In genomic region chr15:88788816-88789215, GRCh38 we compare ENCODE assay signal across 26 cellular contexts. TPM values are rescaled to one million over a fixed set of nuclear protein-coding genes. Genes with fewer than 3 reads are reported as not detected.
"Had no signal": no experiment of that assay in that cellular context is flagged by ENCODE, and none has a peak within 500 bp of the region (broad histone marks: within the 10 kb centered on the region; RNA-seq: fewer than 3 reads in every experiment).

No MANE protein-coding gene starts in this region.

- H3K4me1 ChIP-seq: esophagus squamous epithelium, heart right ventricle, left lung, lower lobe of right lung, uterus had no signal

- H3K27ac ChIP-seq: epithelial cell of prostate, esophagus squamous epithelium, heart right ventricle, left lung, lower lobe of right lung, thoracic aorta, uterus had no signal

- H3K9me3 ChIP-seq: esophagus squamous epithelium, left lung, lower lobe of right lung, thoracic aorta, uterus had no signal

- H3K4me3 ChIP-seq: esophagus squamous epithelium, heart right ventricle, left lung, lower lobe of right lung, thoracic aorta, uterus had no signal

- H3K36me3 ChIP-seq: esophagus squamous epithelium, heart right ventricle, left lung, lower lobe of right lung, thoracic aorta, uterus had no signal

- H3K27me3 ChIP-seq: uterus had no signal

- DNase-seq: activated CD4-positive, alpha-beta memory T cell treated with anti-CD3 and anti-CD28 coated beads for 36 hours; activated CD4-positive, alpha-beta T cell treated with anti-CD3 and anti-CD28 coated beads, Interleukin-2, amount 10 ng/mL, durations not matched to agents 24 days and 14 days; activated CD4-positive, CD25-positive, alpha-beta regulatory T cell treated with anti-CD3 and anti-CD28 coated beads, Interleukin-2, amount 50 U/mL, for 72 hours; activated gamma-delta T cell treated with Interleukin-2 at 50 U/mL for 16 hours; activated naive CD4-positive, alpha-beta T cell treated with anti-CD3 and anti-CD28 coated beads, Interleukin-2, amount 50 U/mL, for 16 hours; activated T-cell treated with anti-CD3 and anti-CD28 coated beads, Interleukin-2, amount 50 U/mL, for 4 hours; amygdala; dermis blood vessel endothelial cell; effector CD8-positive, alpha-beta T cell; esophagus squamous epithelium; foreskin fibroblast; heart right ventricle; left lung; lower lobe of right lung; posterior cingulate gyrus; stimulated activated CD4-positive, alpha-beta T cell treated with anti-CD3 and anti-CD28 coated beads, Interleukin-2, amount 100 ng/mL, for 48 hours; stimulated activated naive CD4-positive, alpha-beta T cell treated with Interleukin-2 at 50 U/mL for 16 hours; T-helper 2 cell; trophoblast cell; uterus had no signal

- ATAC-seq: activated T-cell treated with anti-CD3 and anti-CD28 coated beads, Interleukin-2, amount 50 U/mL, for 4 hours; activated T-helper 17 cell treated with anti-CD3 and anti-CD28 coated beads, Interleukin-2, amount 50 U/mL, for 72 hours; heart right ventricle; left lung; lower lobe of right lung; right cardiac atrium had no signal

RNA-seq across cellular contexts. Expression of gene ACAN, which starts 14.4 kb away (rescaled TPM):
- total RNA-seq: activated CD4-positive, alpha-beta memory T cell treated with anti-CD3 and anti-CD28 coated beads for 36 hours; activated CD4-positive, alpha-beta T cell treated with anti-CD3 and anti-CD28 coated beads, Interleukin-2, amount 10 ng/mL, durations not matched to agents 24 days and 14 days; activated T-cell treated with anti-CD3 and anti-CD28 coated beads, Interleukin-2, amount 50 U/mL, for 4 hours; activated T-helper 17 cell treated with anti-CD3 and anti-CD28 coated beads, Interleukin-2, amount 50 U/mL, for 72 hours; bronchial epithelial cell; subcutaneous adipose tissue had no signal
